In the genomic region with DNA sequence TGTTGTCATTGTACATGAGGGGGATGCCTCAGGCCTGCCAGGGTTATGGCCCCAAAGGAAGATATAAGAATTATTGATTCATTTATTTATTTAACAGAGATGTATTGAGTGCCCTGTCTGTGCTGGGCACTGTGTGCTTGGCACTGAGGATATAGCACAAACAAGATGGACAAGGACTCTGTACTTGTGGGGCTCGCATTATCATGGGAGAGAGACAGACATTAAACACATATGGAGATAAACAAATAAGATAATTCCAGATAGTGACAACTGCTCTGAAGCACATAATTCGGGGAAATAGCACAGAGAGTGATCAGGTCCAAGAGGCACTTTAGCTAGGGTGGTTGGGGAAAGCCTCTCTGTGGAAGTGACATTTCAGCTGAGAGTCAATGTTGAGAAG, we compare ENCODE assay signal across 13 cellular contexts.
"Had no signal": no experiment of that assay in that cellular context is flagged by ENCODE, and none has a peak within 500 bp of the region (broad histone marks: within the 10 kb centered on the region; RNA-seq: fewer than 3 reads in every experiment).

No MANE protein-coding gene starts in this region.

- H3K27me3 ChIP-seq: neutrophil, tibial artery had no signal

- H3K9me3 ChIP-seq: neutrophil, tibial artery had no signal

- H3K27ac ChIP-seq: neutrophil, tibial artery had no signal

- DNase-seq: activated B cell treated with CpG ODN at 0.5 μM for 24 hours; activated CD4-positive, alpha-beta T cell treated with anti-CD3 and anti-CD28 coated beads, Interleukin-2, amount 10 ng/mL, durations not matched to agents 7 days and 5 days; activated effector memory CD4-positive, alpha-beta T cell treated with Interleukin-2 at 50 U/mL for 16 hours; erythroblast; hippocampal formation; kidney; left ventricle myocardium superior; mesendoderm; natural killer cell; T-helper 2 cell; tibial artery had no signal

- H3K4me1 ChIP-seq: tibial artery had no signal

- FAIRE-seq: kidney, TTC549 had no signal

- H3K4me3 ChIP-seq: tibial artery had no signal

- H3K36me3 ChIP-seq: neutrophil, tibial artery had no signal

- ATAC-seq: left ventricle myocardium superior, natural killer cell had no signal
